ENCODE assay signal across 1 cellular context in genomic region chrX:131739823-131740222, GRCh38.
TF ChIP-seq lines count a peak whose summit lies in the region.

No MANE protein-coding gene starts in this region.

TF ChIP-seq in HEK293, 187 proteins besides CTCF, POLR2A, EP300 and RAD21 (continued from another document):
- TF ChIP-seq ZSCAN5A (tag by site-specific recombination; IDR thresholded peaks at IDR 0.05) (no peak), SETDB1 (IDR thresholded peaks at IDR 0.05; ENCODE audit: insufficient read length, low read length) (peak; percentile 86), ZNF785 (tag by site-specific recombination; IDR thresholded peaks at IDR 0.05) (no peak), ZNF529 (tag by site-specific recombination; IDR thresholded peaks at IDR 0.05; ENCODE audit: insufficient replicate concordance) (peak; percentile 5), ZFP41 (tag by site-specific recombination; IDR thresholded peaks at IDR 0.05; ENCODE audit: borderline replicate concordance) (no peak)
TF ChIP-seq in HEK293: peak in this region for 5.
